In genomic region chr16:79598341-79599181, GRCh38 we compare ENCODE assay signal across 8 cellular contexts. TPM values are rescaled to one million over a fixed set of nuclear protein-coding genes. Genes with fewer than 3 reads are reported as not detected.
DNase-seq lines count a peak whose midpoint lies in the region; ATAC-seq and TF ChIP-seq lines count a peak whose summit lies in the region.

No MANE protein-coding gene starts in this region.

- peaks cover 26% of the 10 kb centered on the region for H3K27me3 ChIP-seq in DND-41 (ENCODE audit: insufficient read depth, low read length, poor library complexity)

- H3K9me3 ChIP-seq in DND-41 (ENCODE audit: insufficient read depth, low read length, severe bottlenecking) = no peaks in the 10 kb centered on the region

- H3K4me3 ChIP-seq in DND-41 (ENCODE audit: low read depth in 1 of 2, low read length in 2 of 2) (peak overlapping the region in 1 of 2 experiments; percentile 33; a peak in 1 of 4 replicates), fibroblast of villous mesenchyme (ENCODE audit: low read depth, low read length) (peak overlapping the region; percentile 79)

- peaks cover 35% of the 10 kb centered on the region for H3K4me1 ChIP-seq in DND-41 (ENCODE audit: insufficient read depth, low read length)

- H3K27me3 Mint-ChIP-seq in activated T-helper 1 cell treated with anti-CD3 and anti-CD28 coated beads, Interleukin-12 subunit alpha, Interleukin-12 subunit beta, Interleukin-2, Interleukin-4 antibody, amounts not matched to agents 30 ng/mL and 10 ng/mL and 1 ng/mL, durations not matched to agents 14 hours and 24 hours and 36 hours (ENCODE audit: insufficient read depth) = peaks cover 5% of the 10 kb centered on the region
- H3K27me3 Mint-ChIP-seq in natural killer cell (ENCODE audit: low read depth in 2 of 2) (no peaks in the 10 kb centered on the region), type B pancreatic cell (peaks cover 31% of the 10 kb centered on the region)

- peak overlapping the region; percentile 94 for H3K4me3 Mint-ChIP-seq in activated T-helper 1 cell treated with anti-CD3 and anti-CD28 coated beads, Interleukin-12 subunit alpha, Interleukin-12 subunit beta, Interleukin-2, Interleukin-4 antibody, amounts not matched to agents 30 ng/mL and 10 ng/mL and 1 ng/mL, durations not matched to agents 14 hours and 24 hours and 36 hours
- H3K4me3 Mint-ChIP-seq in natural killer cell (peak overlapping the region; percentile 94), type B pancreatic cell (peak overlapping the region; percentile 90)

- H2AFZ ChIP-seq in DND-41 (ENCODE audit: low read depth, low read length) = no peak overlapping the region

- peaks cover 48% of the 10 kb centered on the region for H3K4me1 Mint-ChIP-seq in activated T-helper 1 cell treated with anti-CD3 and anti-CD28 coated beads, Interleukin-12 subunit alpha, Interleukin-12 subunit beta, Interleukin-2, Interleukin-4 antibody, amounts not matched to agents 30 ng/mL and 10 ng/mL and 1 ng/mL, durations not matched to agents 14 hours and 24 hours and 36 hours (ENCODE audit: low read depth)
- peaks cover 50 to 55% of the 10 kb centered on the region in 2 donors for H3K4me1 Mint-ChIP-seq in natural killer cell
- H3K4me1 Mint-ChIP-seq in type B pancreatic cell (ENCODE audit: unreplicated experiment) = peaks cover 29% of the 10 kb centered on the region

- intact Hi-C loops in activated T-helper 1 cell treated with anti-CD3 and anti-CD28 coated beads, Interleukin-12 subunit alpha, Interleukin-12 subunit beta, Interleukin-2, Interleukin-4 antibody, amounts not matched to agents 30 ng/mL and 10 ng/mL and 1 ng/mL, durations not matched to agents 14 hours and 24 hours and 36 hours (cut with micrococcal nuclease) = no loop called here
- intact Hi-C loops in natural killer cell (cut with micrococcal nuclease) = no loop called here

- peak; percentile 11 for DNase-seq in DND-41
- peak; percentile 64 for DNase-seq in NCI-H345 (lab: John Stamatoyannopoulos, UW)
- DNase-seq in activated T-helper 1 cell treated with anti-CD3 and anti-CD28 coated beads, Interleukin-12 subunit alpha, Interleukin-12 subunit beta, Interleukin-2, Interleukin-4 antibody, amounts not matched to agents 30 ng/mL and 10 ng/mL and 1 ng/mL, durations not matched to agents 14 hours and 24 hours and 36 hours (ENCODE audit: low spot score) = peak; percentile 25
- DNase-seq in fibroblast of villous mesenchyme (ENCODE audit: low read depth) = peak; percentile 44
- DNase-seq in natural killer cell = peak; percentile 48
- peak; percentile 75 for DNase-seq in type B pancreatic cell (ENCODE audit: extremely low spot score, unreplicated experiment)

- no peaks in the 10 kb centered on the region for H3K36me3 ChIP-seq in DND-41 (ENCODE audit: insufficient read depth, low read length)

- TF ChIP-seq CTCF in DND-41 (IDR thresholded peaks at IDR 0.05; ENCODE audit: borderline replicate concordance, extremely low read depth, low read length, poor library complexity, severe bottlenecking) (no peak), fibroblast of villous mesenchyme (IDR thresholded peaks at IDR 0.05; ENCODE audit: insufficient read depth, low read depth, low read length) (no peak), natural killer cell (IDR thresholded peaks at IDR 0.05) (no peak), type B pancreatic cell (conservative IDR thresholded peaks at IDR 0.05) (peak; percentile 61)

- peak overlapping the region; percentile 27; the same call in 1 of the 2 replicates for H3K4me2 ChIP-seq in DND-41 (ENCODE audit: insufficient read depth, low read length)

- H3K79me2 ChIP-seq in DND-41 (ENCODE audit: insufficient read depth, low read length) = no peaks in the 10 kb centered on the region

- ATAC-seq in DND-41 (ENCODE audit: insufficient read depth, low read depth) (no peak), natural killer cell (peak; percentile 18 to 27 (median 25)), GM19397 (IDR thresholded peaks at IDR 0.05; ENCODE audit: unreplicated experiment) (no peak), HG02642 (IDR thresholded peaks at IDR 0.05; ENCODE audit: poor library complexity, unreplicated experiment) (no peak)

- H3K27ac ChIP-seq in DND-41 (ENCODE audit: low read length) = no peak overlapping the region

- peaks cover 43% of the 10 kb centered on the region for H3K36me3 Mint-ChIP-seq in activated T-helper 1 cell treated with anti-CD3 and anti-CD28 coated beads, Interleukin-12 subunit alpha, Interleukin-12 subunit beta, Interleukin-2, Interleukin-4 antibody, amounts not matched to agents 30 ng/mL and 10 ng/mL and 1 ng/mL, durations not matched to agents 14 hours and 24 hours and 36 hours (ENCODE audit: low read depth)
- H3K36me3 Mint-ChIP-seq in natural killer cell (peaks cover under 1% of the 10 kb centered on the region), type B pancreatic cell (peaks cover 4% of the 10 kb centered on the region)

- H3K9ac ChIP-seq in DND-41 (ENCODE audit: low read depth, low read length) = no peak overlapping the region; the same call in 1 of the 2 replicates

- no peaks in the 10 kb centered on the region; the same call in 1 of the 2 replicates for H4K20me1 ChIP-seq in DND-41 (ENCODE audit: insufficient read depth, low read length)

- peak overlapping the region; percentile 95 for H3K27ac Mint-ChIP-seq in activated T-helper 1 cell treated with anti-CD3 and anti-CD28 coated beads, Interleukin-12 subunit alpha, Interleukin-12 subunit beta, Interleukin-2, Interleukin-4 antibody, amounts not matched to agents 30 ng/mL and 10 ng/mL and 1 ng/mL, durations not matched to agents 14 hours and 24 hours and 36 hours
- H3K27ac Mint-ChIP-seq in natural killer cell (peak overlapping the region; percentile 79 to 89), type B pancreatic cell (peak overlapping the region; percentile 84)

- no peaks in the 10 kb centered on the region for H3K9me3 Mint-ChIP-seq in activated T-helper 1 cell treated with anti-CD3 and anti-CD28 coated beads, Interleukin-12 subunit alpha, Interleukin-12 subunit beta, Interleukin-2, Interleukin-4 antibody, amounts not matched to agents 30 ng/mL and 10 ng/mL and 1 ng/mL, durations not matched to agents 14 hours and 24 hours and 36 hours
- no peaks in the 10 kb centered on the region for H3K9me3 Mint-ChIP-seq in natural killer cell
- H3K9me3 Mint-ChIP-seq in type B pancreatic cell = no peaks in the 10 kb centered on the region

RNA-seq across cellular contexts. Expression of gene MAF, which starts 2.0 kb away (rescaled TPM):
- 90.5 and 95.5 TPM in 2 replicates for total RNA-seq in activated T-helper 1 cell treated with anti-CD3 and anti-CD28 coated beads, Interleukin-12 subunit alpha, Interleukin-12 subunit beta, Interleukin-2, Interleukin-4 antibody, amounts not matched to agents 30 ng/mL and 10 ng/mL and 1 ng/mL, durations not matched to agents 14 hours and 24 hours and 36 hours
- total RNA-seq in fibroblast of villous mesenchyme = 0.86 and 3.5 TPM in 2 replicates
- total RNA-seq in natural killer cell = 10 to 100 TPM; 24.0 to 50.1 (median 27.1) TPM
- total RNA-seq in type B pancreatic cell (ENCODE audit: low replicate concordance) = 20.4 and 33.0 TPM in 2 replicates

Comparison
In these comparisons a context has a peak if more than half of its experiments do, and no peak if none do; other contexts are left out.
1. ATAC-seq: peak in natural killer cell (3 of 3); none in DND-41 (single experiment), GM19397 (single experiment) and HG02642 (single experiment).
2. DNase-seq: peak in every context shown above with its lines; median percentile 75 in type B pancreatic cell; 64 in NCI-H345; 48 in natural killer cell; 44 in fibroblast of villous mesenchyme; 25 in activated T-helper 1 cell treated with anti-CD3 and anti-CD28 coated beads, Interleukin-12 subunit alpha, Interleukin-12 subunit beta, Interleukin-2, Interleukin-4 antibody, amounts not matched to agents 30 ng/mL and 10 ng/mL and 1 ng/mL, durations not matched to agents 14 hours and 24 hours and 36 hours; 11 in DND-41.
3. Peak in every context shown above with its lines, with median percentiles within 50 percentile points of each other: H3K27ac Mint-ChIP-seq and H3K4me3 Mint-ChIP-seq.